ENCODE assay signal across 10 cellular contexts in genomic region chrX:115584715-115585114, GRCh38. TPM values are rescaled to one million over a fixed set of nuclear protein-coding genes. Genes with fewer than 3 reads are reported as not detected.
A peak's percentile ranks its signal among the peaks of the same experiment; 100 is the strongest.
DNase-seq lines count a peak whose midpoint lies in the region; ATAC-seq, FAIRE-seq and TF ChIP-seq lines count a peak whose summit lies in the region.
"Had no signal": no experiment of that assay in that cellular context is flagged by ENCODE, and none has a peak within 500 bp of the region (broad histone marks: within the 10 kb centered on the region; RNA-seq: fewer than 3 reads in every experiment).

No MANE protein-coding gene starts in this region.

- DNase-seq in choroid plexus epithelial cell (ENCODE audit: low read depth) = peak; percentile 56
- no peak for DNase-seq in pancreas
- no peak for DNase-seq in Ammon's horn (ENCODE audit: low spot score)
- DNase-seq in head of caudate nucleus = no peak
- DNase-seq: MM.1S; stimulated activated CD4-positive, alpha-beta T cell treated with anti-CD3 and anti-CD28 coated beads, Interleukin-12 subunit alpha, Interleukin-12 subunit beta, amount 100 ng/mL, for 4 hours had no signal

- 60 to 80% methylated on average over 2 of the region's 2 CpGs for WGBS in pancreas, 2 donors

- no peaks in the 10 kb centered on the region for H3K9me3 ChIP-seq in pancreas

- ATAC-seq in GM18511 (IDR thresholded peaks at IDR 0.05; ENCODE audit: unreplicated experiment) = peak; percentile 61
- ATAC-seq in HG03520 (IDR thresholded peaks at IDR 0.05; ENCODE audit: unreplicated experiment) = peak; percentile 80
- no peak for ATAC-seq in pancreas
- no peak for ATAC-seq in HG02840 (IDR thresholded peaks at IDR 0.05; ENCODE audit: low FRiP score, unreplicated experiment)
- no peak for ATAC-seq in HG03571 (IDR thresholded peaks at IDR 0.05; ENCODE audit: unreplicated experiment)

- H3K27me3 ChIP-seq in pancreas = no peaks in the 10 kb centered on the region

- TF ChIP-seq CTCF in choroid plexus epithelial cell (conservative IDR thresholded peaks at IDR 0.05; ENCODE audit: low read depth, low read length) (no peak), pancreas (IDR thresholded peaks at IDR 0.05) (no peak)

- no peak overlapping the region for H3K27ac ChIP-seq in pancreas

- intact Hi-C loops in pancreas (cut with DNase I) = no loop called here
- intact Hi-C loops in head of caudate nucleus (cut with DNase I) = no loop called here

- peak; percentile 43 for FAIRE-seq in pancreas (lab: Jason Lieb, UNC)

- H3K36me3 ChIP-seq in pancreas = no peaks in the 10 kb centered on the region

- peaks cover 0 to 13% (median 0%) of the 10 kb centered on the region in 3 donors for H3K4me1 ChIP-seq in pancreas

- H3K4me3 ChIP-seq in choroid plexus epithelial cell (ENCODE audit: low read depth, low read length) (no peak overlapping the region), pancreas (no peak overlapping the region)

RNA-seq across cellular contexts. Expression of gene PLS3, which starts 23.7 kb away (rescaled TPM):
- 10 to 100 TPM; 18.4 to 42.0 (median 23.2) TPM for total RNA-seq in pancreas
- polyA plus RNA-seq in pancreas = 10 to 100 TPM; 11.4 to 25.7 TPM

Comparison
In these comparisons a context has a peak if more than half of its experiments do, and no peak if none do; other contexts are left out.
1. ATAC-seq: peak in GM18511 (single experiment) and HG03520 (single experiment); none in pancreas (0 of 4), HG02840 (single experiment) and HG03571 (single experiment).